ENCODE assay signal across 8 cellular contexts in the genomic region with DNA sequence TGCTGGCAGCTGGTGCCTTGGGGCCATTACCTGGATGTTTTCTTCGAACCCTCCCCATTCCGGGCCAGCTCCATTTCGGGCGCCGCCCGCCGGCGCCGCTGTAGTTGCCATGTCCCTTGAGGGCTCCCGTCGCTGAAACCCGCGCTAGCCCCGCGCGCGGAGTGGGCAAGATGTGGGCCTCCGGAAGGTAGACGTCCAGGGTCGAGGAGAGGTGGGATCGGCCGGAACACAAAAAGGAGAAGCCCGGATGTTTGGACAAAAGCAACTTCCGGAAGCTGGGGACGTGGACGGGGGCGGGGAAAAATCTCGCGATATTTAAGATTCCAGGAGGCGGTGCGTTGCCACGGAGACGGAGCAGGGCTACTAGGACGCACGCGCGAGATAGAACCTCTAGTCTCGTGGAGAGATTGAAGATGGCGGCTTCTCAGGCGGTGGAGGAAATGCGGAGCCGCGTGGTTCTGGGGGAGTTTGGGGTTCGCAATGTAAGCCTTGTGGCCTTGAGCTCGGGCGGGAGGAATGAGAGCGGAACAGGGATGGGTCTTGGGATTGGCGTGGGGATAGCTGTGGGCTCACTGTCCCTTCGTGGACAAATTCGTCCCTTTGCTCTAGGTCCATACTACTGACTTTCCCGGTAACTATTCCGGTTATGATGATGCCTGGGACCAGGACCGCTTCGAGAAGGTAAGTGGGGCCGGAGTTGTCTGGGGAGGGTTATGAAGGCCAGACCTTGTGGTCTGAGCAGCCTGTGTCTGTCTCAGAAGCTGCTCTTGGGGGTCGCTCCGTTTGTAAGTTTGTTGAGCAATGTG. TPM values are rescaled to one million over a fixed set of nuclear protein-coding genes. Genes with fewer than 3 reads are reported as not detected.
DNase-seq lines count a peak whose midpoint lies in the region; ATAC-seq and TF ChIP-seq lines count a peak whose summit lies in the region.

A gene with protein sequence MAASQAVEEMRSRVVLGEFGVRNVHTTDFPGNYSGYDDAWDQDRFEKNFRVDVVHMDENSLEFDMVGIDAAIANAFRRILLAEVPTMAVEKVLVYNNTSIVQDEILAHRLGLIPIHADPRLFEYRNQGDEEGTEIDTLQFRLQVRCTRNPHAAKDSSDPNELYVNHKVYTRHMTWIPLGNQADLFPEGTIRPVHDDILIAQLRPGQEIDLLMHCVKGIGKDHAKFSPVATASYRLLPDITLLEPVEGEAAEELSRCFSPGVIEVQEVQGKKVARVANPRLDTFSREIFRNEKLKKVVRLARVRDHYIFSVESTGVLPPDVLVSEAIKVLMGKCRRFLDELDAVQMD (plus strand): TSS at position 393 of the 806 bp plus-strand sequence. CDS start 21 bp downstream, at position 414.
Gene YIPF3, minus strand, starts transcription at position 230 of the 806 bp plus-strand sequence. Its CDS starts 119 bp downstream, at position 111.

- 0% methylated on average over 46 of the region's 57 CpGs for WGBS in SK-N-SH (ENCODE audit: low lambda C conversion rate)

- no peaks in the 10 kb centered on the region for H3K9me2 ChIP-seq in SK-N-SH

- H3K79me2 ChIP-seq in SK-N-SH (ENCODE audit: insufficient read depth) (peaks cover 64% of the 10 kb centered on the region), osteoblast (ENCODE audit: insufficient read depth, low read length) (peaks cover 73% of the 10 kb centered on the region)

- no peak for TF ChIP-seq CTCF in SK-N-SH (IDR thresholded peaks at IDR 0.05)
- TF ChIP-seq CTCF in osteoblast (IDR thresholded peaks at IDR 0.05; ENCODE audit: extremely low read depth, low read depth, low read length): no peak
- no peak for TF ChIP-seq CTCF in thoracic aorta (IDR thresholded peaks at IDR 0.05)

- H3K4me2 ChIP-seq in SK-N-SH (peak within 1 kb of the TSS; percentile 84), osteoblast (ENCODE audit: insufficient read depth, low read length) (peak within 1 kb of the TSS; percentile 97)

- no peaks in the 10 kb centered on the region for H3K27me3 ChIP-seq in SK-N-SH (ENCODE audit: insufficient read depth)
- H3K27me3 ChIP-seq in osteoblast (ENCODE audit: insufficient read depth, low read length): no peaks in the 10 kb centered on the region
- H3K27me3 ChIP-seq in thoracic aorta (replicated peaks; ENCODE audit: insufficient read depth): no peaks in the 10 kb centered on the region

- ATAC-seq in HG02588 (IDR thresholded peaks at IDR 0.05; ENCODE audit: unreplicated experiment) (peak; percentile 86), thoracic aorta (ENCODE audit: insufficient number of reproducible peaks, low FRiP score, low read depth) (peak; percentile 97)

- POLR2A ChIA-PET in SK-N-SH (lab: Yijun Ruan, JAX): interaction anchor here (0.6 to 1.7 kb wide), 7 partner anchors 11 to 730 kb away, joined by 3 to 7 read pairs (median 3); partner anchors contain the start of genes HSP90AB1 and TJAP1

- H3K9me3 ChIP-seq in SK-N-SH (no peaks in the 10 kb centered on the region), osteoblast (ENCODE audit: low read depth, low read length) (no peaks in the 10 kb centered on the region), thoracic aorta (no peaks in the 10 kb centered on the region)

- peaks cover 49 to 61% of the 10 kb centered on the region in 2 experiments for H3K36me3 ChIP-seq in SK-N-SH (replicated peaks in 1 of 2; ENCODE audit: control insufficient read depth in 1 of 2, insufficient read depth in 2 of 2, low read length in 1 of 2)
- peaks cover 63% of the 10 kb centered on the region for H3K36me3 ChIP-seq in osteoblast (ENCODE audit: insufficient read depth, low read length)
- peaks cover 39% of the 10 kb centered on the region for H3K36me3 ChIP-seq in thoracic aorta

- H4K20me1 ChIP-seq in SK-N-SH (ENCODE audit: insufficient read depth) (0 out of 2 replicates have a peak, but pooled peaks cover 10% of the 10 kb centered on the region), osteoblast (ENCODE audit: insufficient read depth, low read length) (peaks cover 34% of the 10 kb centered on the region)

- DNase-seq in NCI-H1092 (lab: John Stamatoyannopoulos, UW): peak; percentile 99
- DNase-seq in SK-N-SH: peak; percentile 98
- DNase-seq in activated naive CD4-positive, alpha-beta T cell treated with anti-CD3 and anti-CD28 coated beads, Interleukin-2, amount 50 U/mL, for 16 hours: peak; percentile 95
- DNase-seq in glomerular visceral epithelial cell (ENCODE audit: extremely low spot score): peak; percentile 98
- DNase-seq in osteoblast (ENCODE audit: insufficient read length, low spot score, missing footprints): peak; percentile 99
- DNase-seq in thoracic aorta (ENCODE audit: low spot score): peak; percentile 91

- TF ChIP-seq EP300 in SK-N-SH (IDR thresholded peaks at IDR 0.05; ENCODE audit: borderline replicate concordance in 1 of 2, low read depth in 1 of 2, low read length in 1 of 2): no peak

- TF ChIP-seq RAD21 in SK-N-SH (IDR thresholded peaks at IDR 0.05; ENCODE audit: low read length): no peak

- CTCF ChIA-PET in SK-N-SH (lab: Yijun Ruan, JAX): interaction anchor here (0.9 to 3.1 kb wide), 4 partner anchors 9 to 131 kb away, joined by 3 to 21 read pairs (median 8); no protein-coding TSS in a partner anchor

- H2AFZ ChIP-seq in SK-N-SH (ENCODE audit: low read depth): peak within 1 kb of the TSS; percentile 93
- H2AFZ ChIP-seq in osteoblast (ENCODE audit: low read length): peak within 1 kb of the TSS; percentile 96

- H3K9ac ChIP-seq in SK-N-SH: peak within 1 kb of the TSS; percentile 97

- H3F3A ChIP-seq in SK-N-SH (replicated peaks; ENCODE audit: insufficient read depth): peaks cover 6% of the 10 kb centered on the region

- H3K4me3 ChIP-seq in GM08714 (ENCODE audit: low read length) (peak within 1 kb of the TSS; percentile 87), SK-N-SH (ENCODE audit: low read depth in 2 of 2, low read length in 1 of 2) (peak within 1 kb of the TSS; percentile 86 to 100), osteoblast (ENCODE audit: insufficient read depth, low read length) (peak within 1 kb of the TSS; percentile 99), thoracic aorta (peak within 1 kb of the TSS; percentile 99)

- peaks cover 13 to 19% of the 10 kb centered on the region in 2 experiments for H3K4me1 ChIP-seq in SK-N-SH (ENCODE audit: control insufficient read depth in 1 of 2, insufficient read depth in 2 of 2, low read depth in 1 of 2, low read length in 1 of 2)
- H3K4me1 ChIP-seq in osteoblast (ENCODE audit: insufficient read depth, low read length): peaks cover 19% of the 10 kb centered on the region
- peaks cover 8 to 39% of the 10 kb centered on the region in 2 donors for H3K4me1 ChIP-seq in thoracic aorta (ENCODE audit: control insufficient read depth in 1 of 2, low read depth in 2 of 2)

- H3K27ac ChIP-seq in SK-N-SH (ENCODE audit: low read depth in 2 of 2, low read length in 1 of 2): peak within 1 kb of the TSS; percentile 83 to 88
- H3K27ac ChIP-seq in osteoblast (ENCODE audit: low read depth, low read length): peak within 1 kb of the TSS; percentile 92
- peak within 1 kb of the TSS; percentile 80 to 91 for H3K27ac ChIP-seq in thoracic aorta

TF ChIP-seq in SK-N-SH, 30 proteins besides CTCF, POLR2A, EP300 and RAD21 (continues in another document):
- TF ChIP-seq, protein P1, sequence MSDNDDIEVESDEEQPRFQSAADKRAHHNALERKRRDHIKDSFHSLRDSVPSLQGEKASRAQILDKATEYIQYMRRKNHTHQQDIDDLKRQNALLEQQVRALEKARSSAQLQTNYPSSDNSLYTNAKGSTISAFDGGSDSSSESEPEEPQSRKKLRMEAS (IDR thresholded peaks at IDR 0.05; ENCODE audit: low read depth): peak; percentile 92
- TF ChIP-seq GATA2 (CRISPR knock-in tag; IDR thresholded peaks at IDR 0.05) (no peak), FOSL2 (IDR thresholded peaks at IDR 0.05; ENCODE audit: borderline replicate concordance, low read depth) (no peak)
- TF ChIP-seq, protein P2, sequence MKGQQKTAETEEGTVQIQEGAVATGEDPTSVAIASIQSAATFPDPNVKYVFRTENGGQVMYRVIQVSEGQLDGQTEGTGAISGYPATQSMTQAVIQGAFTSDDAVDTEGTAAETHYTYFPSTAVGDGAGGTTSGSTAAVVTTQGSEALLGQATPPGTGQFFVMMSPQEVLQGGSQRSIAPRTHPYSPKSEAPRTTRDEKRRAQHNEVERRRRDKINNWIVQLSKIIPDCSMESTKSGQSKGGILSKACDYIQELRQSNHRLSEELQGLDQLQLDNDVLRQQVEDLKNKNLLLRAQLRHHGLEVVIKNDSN (IDR thresholded peaks at IDR 0.05; ENCODE audit: borderline replicate concordance, low read depth): peak; percentile 37; the same call in 1 of the 2 replicates
- TF ChIP-seq, protein P3, sequence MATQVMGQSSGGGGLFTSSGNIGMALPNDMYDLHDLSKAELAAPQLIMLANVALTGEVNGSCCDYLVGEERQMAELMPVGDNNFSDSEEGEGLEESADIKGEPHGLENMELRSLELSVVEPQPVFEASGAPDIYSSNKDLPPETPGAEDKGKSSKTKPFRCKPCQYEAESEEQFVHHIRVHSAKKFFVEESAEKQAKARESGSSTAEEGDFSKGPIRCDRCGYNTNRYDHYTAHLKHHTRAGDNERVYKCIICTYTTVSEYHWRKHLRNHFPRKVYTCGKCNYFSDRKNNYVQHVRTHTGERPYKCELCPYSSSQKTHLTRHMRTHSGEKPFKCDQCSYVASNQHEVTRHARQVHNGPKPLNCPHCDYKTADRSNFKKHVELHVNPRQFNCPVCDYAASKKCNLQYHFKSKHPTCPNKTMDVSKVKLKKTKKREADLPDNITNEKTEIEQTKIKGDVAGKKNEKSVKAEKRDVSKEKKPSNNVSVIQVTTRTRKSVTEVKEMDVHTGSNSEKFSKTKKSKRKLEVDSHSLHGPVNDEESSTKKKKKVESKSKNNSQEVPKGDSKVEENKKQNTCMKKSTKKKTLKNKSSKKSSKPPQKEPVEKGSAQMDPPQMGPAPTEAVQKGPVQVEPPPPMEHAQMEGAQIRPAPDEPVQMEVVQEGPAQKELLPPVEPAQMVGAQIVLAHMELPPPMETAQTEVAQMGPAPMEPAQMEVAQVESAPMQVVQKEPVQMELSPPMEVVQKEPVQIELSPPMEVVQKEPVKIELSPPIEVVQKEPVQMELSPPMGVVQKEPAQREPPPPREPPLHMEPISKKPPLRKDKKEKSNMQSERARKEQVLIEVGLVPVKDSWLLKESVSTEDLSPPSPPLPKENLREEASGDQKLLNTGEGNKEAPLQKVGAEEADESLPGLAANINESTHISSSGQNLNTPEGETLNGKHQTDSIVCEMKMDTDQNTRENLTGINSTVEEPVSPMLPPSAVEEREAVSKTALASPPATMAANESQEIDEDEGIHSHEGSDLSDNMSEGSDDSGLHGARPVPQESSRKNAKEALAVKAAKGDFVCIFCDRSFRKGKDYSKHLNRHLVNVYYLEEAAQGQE (IDR thresholded peaks at IDR 0.05; ENCODE audit: low read depth, low read length): no peak; the same call in 1 of the 2 replicates

RNA-seq across cellular contexts. Expression of the first gene that starts in this region (rescaled TPM):
- polyA plus RNA-seq in SK-N-SH (2012; rRNA removed): 59.1 and 80.6 TPM in 2 replicates
- 57.2 and 57.4 TPM in 2 replicates for polyA plus RNA-seq in SK-N-SH (2012; cell fraction: cytosol; rRNA removed)
- 105 and 161 TPM in 2 replicates for polyA plus RNA-seq in SK-N-SH (2012; cell fraction: nucleus; rRNA removed)
- 28.6 and 29.5 TPM in 2 replicates for total RNA-seq in osteoblast
- 10 to 100 TPM in 1 of 2 donors, 1 to 10 TPM in 1; 9.9 to 29.2 TPM for total RNA-seq in thoracic aorta

RNA-seq across cellular contexts. Expression of gene YIPF3, which starts in this region (rescaled TPM):
- 219 and 248 TPM in 2 replicates for polyA plus RNA-seq in SK-N-SH (2012; rRNA removed)
- polyA plus RNA-seq in SK-N-SH (2012; cell fraction: cytosol; rRNA removed): 152 and 183 TPM in 2 replicates
- 160 and 254 TPM in 2 replicates for polyA plus RNA-seq in SK-N-SH (2012; cell fraction: nucleus; rRNA removed)
- total RNA-seq in osteoblast (98.8 and 126 TPM in 2 replicates), thoracic aorta (100 to 1,000 TPM in 1 of 2 donors, 10 to 100 TPM in 1; 92.2 to 160 TPM)

Comparison
In these comparisons a context has a peak if more than half of its experiments do, and no peak if none do; other contexts are left out.
1. Peak in every context shown above with its lines: DNase-seq, ATAC-seq, H3K4me3 ChIP-seq and H3K27ac ChIP-seq.